Comparison of ENCODE assay signal across 26 cellular contexts in genomic region chr3:14886101-14886500, GRCh38.
"Had no signal": no experiment of that assay in that cellular context is flagged by ENCODE, and none has a peak within 500 bp of the region (broad histone marks: within the 10 kb centered on the region; RNA-seq: fewer than 3 reads in every experiment).

No MANE protein-coding gene starts in this region.

- H3K27me3 Mint-ChIP-seq: stimulated activated naive CD8-positive, alpha-beta T cell treated with anti-CD3 and anti-CD28 coated beads, Interleukin-15, Interleukin-2, amounts not matched to agents 100 ng/mL and 50 ng/mL, for 24 hours had no signal

- H3K27me3 ChIP-seq: adrenal gland, body of pancreas, colonic mucosa, dorsolateral prefrontal cortex, upper lobe of left lung had no signal

- H3K9me3 ChIP-seq: adrenal gland, body of pancreas, colonic mucosa, lower lobe of right lung, upper lobe of left lung had no signal

- H3K4me3 ChIP-seq: adrenal gland, body of pancreas, colonic mucosa, dorsolateral prefrontal cortex, lower lobe of right lung, upper lobe of left lung had no signal

- H3K4me1 ChIP-seq: adrenal gland, body of pancreas, colonic mucosa had no signal

- H3K9me3 Mint-ChIP-seq: natural killer cell treated with Interleukin-12 subunit alpha and Interleukin-12 subunit beta and Interleukin-15 and Interleukin-18, amount 100 ng/mL, for 72 hours; stimulated activated naive CD8-positive, alpha-beta T cell treated with anti-CD3 and anti-CD28 coated beads, Interleukin-15, Interleukin-2, amounts not matched to agents 100 ng/mL and 50 ng/mL, for 24 hours had no signal

- ATAC-seq: body of pancreas; left lobe of liver; lower lobe of right lung; natural killer cell treated with Interleukin-12 subunit alpha and Interleukin-12 subunit beta and Interleukin-15 and Interleukin-18, amount 100 ng/mL, for 72 hours; right cardiac atrium had no signal

- DNase-seq: activated CD4-positive, alpha-beta T cell treated with anti-CD3 and anti-CD28 coated beads, Interleukin-2, amount 50 U/mL, for 1 hour; activated CD4-positive, CD25-positive, alpha-beta regulatory T cell treated with anti-CD3 and anti-CD28 coated beads, Interleukin-2, amount 50 U/mL, for 72 hours; activated CD8-positive, alpha-beta T cell treated with anti-CD3 and anti-CD28 coated beads, Interleukin-2, amount 10 ng/mL, durations not matched to agents 7 days and 5 days; activated effector memory CD4-positive, alpha-beta T cell treated with anti-CD3 and anti-CD28 coated beads, Interleukin-2, amount 50 U/mL, for 16 hours; adrenal gland; aorta; body of pancreas; cerebellar nuclear complex; colonic mucosa; dorsolateral prefrontal cortex; effector memory CD4-positive, alpha-beta T cell; kidney glomerular epithelial cell; lower lobe of right lung; mesenchymal stem cell; right cardiac atrium; stimulated activated CD4-positive, alpha-beta T cell treated with anti-CD3 and anti-CD28 coated beads, Interleukin-12 subunit alpha, Interleukin-12 subunit beta, amount 100 ng/mL, for 4 hours; stimulated activated CD4-positive, alpha-beta T cell treated with anti-CD3 and anti-CD28 coated beads, Interleukin-4, amount 100 ng/mL, for 1 hour; SW 1271; T-helper 17 cell; T1000; upper lobe of left lung; WERI-Rb-1 had no signal

- H3K27ac ChIP-seq: adrenal gland, body of pancreas, colonic mucosa, dorsolateral prefrontal cortex, lower lobe of right lung, upper lobe of left lung, WERI-Rb-1 had no signal

- H3K27ac Mint-ChIP-seq: activated naive CD4-positive, alpha-beta T cell treated with anti-CD3 and anti-CD28 coated beads, Interleukin-2, amount 50 U/mL, for 72 hours; natural killer cell treated with Interleukin-12 subunit alpha and Interleukin-12 subunit beta and Interleukin-15 and Interleukin-18, amount 100 ng/mL, for 72 hours; stimulated activated naive CD8-positive, alpha-beta T cell treated with anti-CD3 and anti-CD28 coated beads, Interleukin-15, Interleukin-2, amounts not matched to agents 100 ng/mL and 50 ng/mL, for 24 hours had no signal

- H3K36me3 ChIP-seq: adrenal gland, colonic mucosa, WERI-Rb-1 had no signal

- H3K4me3 Mint-ChIP-seq: natural killer cell treated with Interleukin-12 subunit alpha and Interleukin-12 subunit beta and Interleukin-15 and Interleukin-18, amount 100 ng/mL, for 72 hours; stimulated activated naive CD8-positive, alpha-beta T cell treated with anti-CD3 and anti-CD28 coated beads, Interleukin-15, Interleukin-2, amounts not matched to agents 100 ng/mL and 50 ng/mL, for 24 hours had no signal

- H3K36me3 Mint-ChIP-seq: natural killer cell treated with Interleukin-12 subunit alpha and Interleukin-12 subunit beta and Interleukin-15 and Interleukin-18, amount 100 ng/mL, for 72 hours had no signal
